ENCODE assay signal across 8 cellular contexts in genomic region chrX:12955882-12956703, GRCh38. TPM values are rescaled to one million over a fixed set of nuclear protein-coding genes. Genes with fewer than 3 reads are reported as not detected.
A peak's percentile ranks its signal among the peaks of the same experiment; 100 is the strongest.
DNase-seq lines count a peak whose midpoint lies in the region; ATAC-seq, FAIRE-seq and TF ChIP-seq lines count a peak whose summit lies in the region.

No MANE protein-coding gene starts in this region.

- H3K27me3 ChIP-seq in foreskin keratinocyte: no peaks in the 10 kb centered on the region
- no peaks in the 10 kb centered on the region for H3K27me3 ChIP-seq in sigmoid colon

- H3K27ac Mint-ChIP-seq in activated T-helper 17 cell treated with anti-CD3 and anti-CD28 coated beads, Interleukin-2, amount 50 U/mL, for 72 hours: peak overlapping the region; percentile 97

- TF ChIP-seq POLR2A in sigmoid colon (IDR thresholded peaks at IDR 0.05): no peak

- H3K27ac ChIP-seq in foreskin keratinocyte (peak overlapping the region; percentile 93), sigmoid colon (peak overlapping the region; percentile 40 to 67 (median 50))

- intact Hi-C loops in sigmoid colon (cut with DNase I): no loop called here

- H3K9me3 Mint-ChIP-seq in activated T-helper 17 cell treated with anti-CD3 and anti-CD28 coated beads, Interleukin-2, amount 50 U/mL, for 72 hours: no peaks in the 10 kb centered on the region

- H3K4me1 ChIP-seq in foreskin keratinocyte (peaks cover 19% of the 10 kb centered on the region), sigmoid colon (no peaks in the 10 kb centered on the region)

- FAIRE-seq in GM18507 (lab: Jason Lieb, UNC): peak; percentile 100

- peak; percentile 25 for ATAC-seq in HG02884 (IDR thresholded peaks at IDR 0.05; ENCODE audit: unreplicated experiment)
- peak; percentile 49 for ATAC-seq in activated T-helper 17 cell treated with anti-CD3 and anti-CD28 coated beads, Interleukin-2, amount 50 U/mL, for 72 hours (replicated peaks)
- ATAC-seq in foreskin keratinocyte: peak; percentile 58

- H3K4me1 Mint-ChIP-seq in activated T-helper 17 cell treated with anti-CD3 and anti-CD28 coated beads, Interleukin-2, amount 50 U/mL, for 72 hours: peaks cover 18% of the 10 kb centered on the region

- no peak for TF ChIP-seq EP300 in sigmoid colon (IDR thresholded peaks at IDR 0.05)

- TF ChIP-seq CTCF in foreskin keratinocyte (conservative IDR thresholded peaks at IDR 0.05): no peak
- TF ChIP-seq CTCF in sigmoid colon (IDR thresholded peaks at IDR 0.05): no peak

- H3K4me3 ChIP-seq in sigmoid colon: no peak overlapping the region

- 20 to 44% methylated on average over 20 of the region's 20 CpGs for WGBS in sigmoid colon, 2 donors

- no peaks in the 10 kb centered on the region for H3K9me3 ChIP-seq in sigmoid colon

- peaks cover 20% of the 10 kb centered on the region for H3K36me3 Mint-ChIP-seq in activated T-helper 17 cell treated with anti-CD3 and anti-CD28 coated beads, Interleukin-2, amount 50 U/mL, for 72 hours (ENCODE audit: low read depth)

- H3K27me3 Mint-ChIP-seq in activated T-helper 17 cell treated with anti-CD3 and anti-CD28 coated beads, Interleukin-2, amount 50 U/mL, for 72 hours: no peaks in the 10 kb centered on the region

- H3K36me3 ChIP-seq in sigmoid colon: no peaks in the 10 kb centered on the region

- DNase-seq in GM18507 (ENCODE audit: extremely low spot score, insufficient read length, low read depth) (no peak), OCI-M1 (lab: John Stamatoyannopoulos, UW) (peak; percentile 94), foreskin keratinocyte (peak in 1 of 2 donors; percentile 58), sigmoid colon (no peak), GM19238 (ENCODE audit: insufficient read length, low spot score) (no peak), NCI-H2081 treated with DMSO at 0.1 percent for 48 hours (lab: John Stamatoyannopoulos, UW) (no peak)

- H3K4me3 Mint-ChIP-seq in activated T-helper 17 cell treated with anti-CD3 and anti-CD28 coated beads, Interleukin-2, amount 50 U/mL, for 72 hours: peak overlapping the region; percentile 97

RNA-seq across cellular contexts. Expression of gene TMSB4X, which starts 18.8 kb away (rescaled TPM):
- 1,000 to 10,000 TPM; 6,631 to 7,873 TPM for total RNA-seq in activated T-helper 17 cell treated with anti-CD3 and anti-CD28 coated beads, Interleukin-2, amount 50 U/mL, for 72 hours
- total RNA-seq in foreskin keratinocyte: 1,702 and 2,721 TPM in 2 replicates
- 2,710 and 4,192 TPM in 2 replicates for polyA plus RNA-seq in foreskin keratinocyte
- total RNA-seq in sigmoid colon: 1,000 to 10,000 TPM; 1,233 to 1,969 (median 1,534) TPM
- over 10,000 TPM; 11,980 to 20,488 (median 18,152) TPM for polyA plus RNA-seq in sigmoid colon

RNA-seq across cellular contexts. Expression of gene TLR8, which starts 49.7 kb away (rescaled TPM):
- not detected for total RNA-seq in activated T-helper 17 cell treated with anti-CD3 and anti-CD28 coated beads, Interleukin-2, amount 50 U/mL, for 72 hours
- not detected in 2 replicates for total RNA-seq in foreskin keratinocyte
- polyA plus RNA-seq in foreskin keratinocyte: not detected in 2 replicates
- total RNA-seq in sigmoid colon: 1 to 10 TPM in 3 of 4 donors, under 1 TPM in 1; 0.28 to 3.0 (median 2.7) TPM
- polyA plus RNA-seq in sigmoid colon: 1 to 10 TPM in 2 of 3 donors, under 1 TPM in 1; 0.60 to 1.7 (median 1.4) TPM
